In genomic region chr9:130902204-130903185, GRCh38 we compare ENCODE assay signal across 26 cellular contexts. TPM values are rescaled to one million over a fixed set of nuclear protein-coding genes. Genes with fewer than 3 reads are reported as not detected.
"Had no signal": no experiment of that assay in that cellular context is flagged by ENCODE, and none has a peak within 500 bp of the region (broad histone marks: within the 10 kb centered on the region; RNA-seq: fewer than 3 reads in every experiment).

No MANE protein-coding gene starts in this region.

- FAIRE-seq: HTR-8/SVneo had no signal

- H3K27ac ChIP-seq: HL-60, RWPE1 had no signal

- H3K4me3 Mint-ChIP-seq: IgD-negative memory B cell had no signal

- ATAC-seq: Panc1, PC-3 had no signal

- H3K4me2 ChIP-seq: SK-N-SH had no signal

- H3K4me1 Mint-ChIP-seq: IgD-negative memory B cell had no signal

- H3K9ac ChIP-seq: SK-N-SH had no signal

- H3K9me3 ChIP-seq: SK-N-SH had no signal

- H3K9me3 Mint-ChIP-seq: IgD-negative memory B cell had no signal

- H3K36me3 Mint-ChIP-seq: IgD-negative memory B cell had no signal

- H3K27ac Mint-ChIP-seq: IgD-negative memory B cell had no signal

- DNase-seq: KBM-7, MV-4-11, NCI-H1048, NCI-H1105, NCI-H1436 treated with DMSO at 0.1 percent for 48 hours, NCI-H1694, NCI-H187 treated with DMSO at 0.1 percent for 48 hours, NCI-H2029 treated with DMSO at 0.1 percent for 48 hours, NCI-H2107, NCI-H2227 treated with DMSO at 0.1 percent for 48 hours, NCI-H510A, NCI-H524 treated with DMSO at 0.1 percent for 48 hours, NCI-H774, PC-3, SHP77, SK-N-SH, T-helper 1 cell had no signal

RNA-seq across cellular contexts. Expression of gene QRFP, which starts 5.9 kb away (rescaled TPM):
- total RNA-seq: LHCN-M2, MCF 10A, OCI-LY7, PC-3, SK-MEL-5 had no signal
- polyA plus RNA-seq: IgD-negative memory B cell, SK-N-SH had no signal

RNA-seq across cellular contexts. Expression of gene FIBCD1, which starts 36.6 kb away (rescaled TPM):
- total RNA-seq: OCI-LY7 had no signal
- polyA plus RNA-seq: IgD-negative memory B cell had no signal
